Comparison of ENCODE assay signal across 11 cellular contexts in genomic region chr22:22467112-22467511, GRCh38. TPM values are rescaled to one million over a fixed set of nuclear protein-coding genes. Genes with fewer than 3 reads are reported as not detected.
"Had no signal": no experiment of that assay in that cellular context is flagged by ENCODE, and none has a peak within 500 bp of the region (broad histone marks: within the 10 kb centered on the region; RNA-seq: fewer than 3 reads in every experiment).

No MANE protein-coding gene starts in this region.

- H2AFZ ChIP-seq: GM23248, GM23338 had no signal

- H3K36me3 ChIP-seq: HAP-1 had no signal

- H3K9ac ChIP-seq: GM23248 had no signal

- DNase-seq: GM23248, GOT3, H7, H9, HCEC 1CT, HFFc6 had no signal

- FAIRE-seq: H1, H54 had no signal

- H3K4me1 ChIP-seq: HAP-1 had no signal

- H3K4me2 ChIP-seq: GM23338 had no signal

- H3K27ac ChIP-seq: GM23248 had no signal

- H3K4me3 ChIP-seq: GM23248, GM23338, HAP-1 had no signal

- ATAC-seq: GM23338, HCT116 had no signal

RNA-seq across cellular contexts. Expression of gene ZNF280A, which starts 53.0 kb away (rescaled TPM):
- total RNA-seq: GM23248, GM23338 had no signal
- polyA plus RNA-seq: GM23248, GM23338 had no signal
